Comparison of ENCODE assay signal across 4 cellular contexts in the genomic region with DNA sequence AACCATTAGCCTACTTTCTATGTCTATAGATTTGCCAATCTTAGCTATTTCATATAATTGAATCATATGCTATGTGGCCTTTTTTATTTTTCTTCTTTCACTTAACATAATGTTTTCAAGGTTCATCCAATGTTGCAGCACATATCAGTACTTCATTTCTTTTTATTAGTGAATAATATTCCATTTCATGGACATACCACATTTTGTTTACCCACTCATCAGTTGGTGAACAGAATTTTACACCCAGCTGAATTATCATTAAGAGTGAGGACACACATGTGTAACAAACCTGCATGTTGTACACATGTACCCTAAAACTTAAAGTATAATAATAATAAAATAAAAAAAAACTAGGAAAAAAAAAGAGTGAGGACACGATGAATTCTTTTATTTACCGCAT.
A peak's percentile ranks its signal among the peaks of the same experiment; 100 is the strongest.
TF ChIP-seq lines count a peak whose summit lies in the region.

No MANE protein-coding gene starts in this region.

TF ChIP-seq in SK-N-SH treated with all-trans-retinoic acid at 6 μM for 48 hours, 23 proteins besides CTCF, POLR2A, EP300 and RAD21:
- TF ChIP-seq, protein P1, sequence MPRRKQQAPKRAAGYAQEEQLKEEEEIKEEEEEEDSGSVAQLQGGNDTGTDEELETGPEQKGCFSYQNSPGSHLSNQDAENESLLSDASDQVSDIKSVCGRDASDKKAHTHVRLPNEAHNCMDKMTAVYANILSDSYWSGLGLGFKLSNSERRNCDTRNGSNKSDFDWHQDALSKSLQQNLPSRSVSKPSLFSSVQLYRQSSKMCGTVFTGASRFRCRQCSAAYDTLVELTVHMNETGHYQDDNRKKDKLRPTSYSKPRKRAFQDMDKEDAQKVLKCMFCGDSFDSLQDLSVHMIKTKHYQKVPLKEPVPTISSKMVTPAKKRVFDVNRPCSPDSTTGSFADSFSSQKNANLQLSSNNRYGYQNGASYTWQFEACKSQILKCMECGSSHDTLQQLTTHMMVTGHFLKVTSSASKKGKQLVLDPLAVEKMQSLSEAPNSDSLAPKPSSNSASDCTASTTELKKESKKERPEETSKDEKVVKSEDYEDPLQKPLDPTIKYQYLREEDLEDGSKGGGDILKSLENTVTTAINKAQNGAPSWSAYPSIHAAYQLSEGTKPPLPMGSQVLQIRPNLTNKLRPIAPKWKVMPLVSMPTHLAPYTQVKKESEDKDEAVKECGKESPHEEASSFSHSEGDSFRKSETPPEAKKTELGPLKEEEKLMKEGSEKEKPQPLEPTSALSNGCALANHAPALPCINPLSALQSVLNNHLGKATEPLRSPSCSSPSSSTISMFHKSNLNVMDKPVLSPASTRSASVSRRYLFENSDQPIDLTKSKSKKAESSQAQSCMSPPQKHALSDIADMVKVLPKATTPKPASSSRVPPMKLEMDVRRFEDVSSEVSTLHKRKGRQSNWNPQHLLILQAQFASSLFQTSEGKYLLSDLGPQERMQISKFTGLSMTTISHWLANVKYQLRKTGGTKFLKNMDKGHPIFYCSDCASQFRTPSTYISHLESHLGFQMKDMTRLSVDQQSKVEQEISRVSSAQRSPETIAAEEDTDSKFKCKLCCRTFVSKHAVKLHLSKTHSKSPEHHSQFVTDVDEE (CRISPR knock-in tag; IDR thresholded peaks at IDR 0.05) = no peak
- TF ChIP-seq ZNF8 (CRISPR knock-in tag; IDR thresholded peaks at IDR 0.05) (peak; percentile 97), GLIS3 (CRISPR knock-in tag; IDR thresholded peaks at IDR 0.05) (no peak)

TF ChIP-seq in SK-N-SH, 30 proteins besides CTCF, POLR2A, EP300 and RAD21:
- TF ChIP-seq, protein P2, sequence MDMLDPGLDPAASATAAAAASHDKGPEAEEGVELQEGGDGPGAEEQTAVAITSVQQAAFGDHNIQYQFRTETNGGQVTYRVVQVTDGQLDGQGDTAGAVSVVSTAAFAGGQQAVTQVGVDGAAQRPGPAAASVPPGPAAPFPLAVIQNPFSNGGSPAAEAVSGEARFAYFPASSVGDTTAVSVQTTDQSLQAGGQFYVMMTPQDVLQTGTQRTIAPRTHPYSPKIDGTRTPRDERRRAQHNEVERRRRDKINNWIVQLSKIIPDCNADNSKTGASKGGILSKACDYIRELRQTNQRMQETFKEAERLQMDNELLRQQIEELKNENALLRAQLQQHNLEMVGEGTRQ (IDR thresholded peaks at IDR 0.05; ENCODE audit: borderline replicate concordance, low read depth, low read length) = no peak
- TF ChIP-seq, protein P3, sequence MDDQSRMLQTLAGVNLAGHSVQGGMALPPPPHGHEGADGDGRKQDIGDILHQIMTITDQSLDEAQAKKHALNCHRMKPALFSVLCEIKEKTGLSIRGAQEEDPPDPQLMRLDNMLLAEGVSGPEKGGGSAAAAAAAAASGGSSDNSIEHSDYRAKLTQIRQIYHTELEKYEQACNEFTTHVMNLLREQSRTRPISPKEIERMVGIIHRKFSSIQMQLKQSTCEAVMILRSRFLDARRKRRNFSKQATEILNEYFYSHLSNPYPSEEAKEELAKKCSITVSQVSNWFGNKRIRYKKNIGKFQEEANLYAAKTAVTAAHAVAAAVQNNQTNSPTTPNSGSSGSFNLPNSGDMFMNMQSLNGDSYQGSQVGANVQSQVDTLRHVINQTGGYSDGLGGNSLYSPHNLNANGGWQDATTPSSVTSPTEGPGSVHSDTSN (IDR thresholded peaks at IDR 0.05) = no peak
- TF ChIP-seq MEF2A (IDR thresholded peaks at IDR 0.05; ENCODE audit: borderline replicate concordance, low read depth) (no peak), GABPA (IDR thresholded peaks at IDR 0.05; ENCODE audit: low read depth) (no peak), RCOR1 (IDR thresholded peaks at IDR 0.05; ENCODE audit: low read length) (no peak), NRF1 (IDR thresholded peaks at IDR 0.05; ENCODE audit: low read depth, low read length) (no peak), SIN3A (IDR thresholded peaks at IDR 0.05; ENCODE audit: borderline replicate concordance, low read depth, low read length) (no peak)
- TF ChIP-seq, protein P4, sequence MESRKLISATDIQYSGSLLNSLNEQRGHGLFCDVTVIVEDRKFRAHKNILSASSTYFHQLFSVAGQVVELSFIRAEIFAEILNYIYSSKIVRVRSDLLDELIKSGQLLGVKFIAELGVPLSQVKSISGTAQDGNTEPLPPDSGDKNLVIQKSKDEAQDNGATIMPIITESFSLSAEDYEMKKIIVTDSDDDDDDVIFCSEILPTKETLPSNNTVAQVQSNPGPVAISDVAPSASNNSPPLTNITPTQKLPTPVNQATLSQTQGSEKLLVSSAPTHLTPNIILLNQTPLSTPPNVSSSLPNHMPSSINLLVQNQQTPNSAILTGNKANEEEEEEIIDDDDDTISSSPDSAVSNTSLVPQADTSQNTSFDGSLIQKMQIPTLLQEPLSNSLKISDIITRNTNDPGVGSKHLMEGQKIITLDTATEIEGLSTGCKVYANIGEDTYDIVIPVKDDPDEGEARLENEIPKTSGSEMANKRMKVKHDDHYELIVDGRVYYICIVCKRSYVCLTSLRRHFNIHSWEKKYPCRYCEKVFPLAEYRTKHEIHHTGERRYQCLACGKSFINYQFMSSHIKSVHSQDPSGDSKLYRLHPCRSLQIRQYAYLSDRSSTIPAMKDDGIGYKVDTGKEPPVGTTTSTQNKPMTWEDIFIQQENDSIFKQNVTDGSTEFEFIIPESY (IDR thresholded peaks at IDR 0.05; ENCODE audit: borderline replicate concordance, low read depth) = no peak
- TF ChIP-seq, protein P5, sequence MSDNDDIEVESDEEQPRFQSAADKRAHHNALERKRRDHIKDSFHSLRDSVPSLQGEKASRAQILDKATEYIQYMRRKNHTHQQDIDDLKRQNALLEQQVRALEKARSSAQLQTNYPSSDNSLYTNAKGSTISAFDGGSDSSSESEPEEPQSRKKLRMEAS (IDR thresholded peaks at IDR 0.05; ENCODE audit: low read depth) = no peak
TF ChIP-seq in SK-N-SH: peak in this region for 0.

TF ChIP-seq in A549, 52 proteins besides CTCF, POLR2A, EP300 and RAD21 (continued from another document):
- TF ChIP-seq, protein P2 (IDR thresholded peaks at IDR 0.05) = no peak
- TF ChIP-seq FOXS1 (CRISPR knock-in tag; IDR thresholded peaks at IDR 0.05) (no peak), CBX2 (IDR thresholded peaks at IDR 0.05; ENCODE audit: borderline replicate concordance, low read depth) (no peak), HOXA7 (CRISPR knock-in tag; IDR thresholded peaks at IDR 0.05) (no peak), MAZ (IDR thresholded peaks at IDR 0.05; ENCODE audit: borderline replicate concordance, low read depth, low read length) (no peak), HOXB13 (CRISPR knock-in tag; IDR thresholded peaks at IDR 0.05; ENCODE audit: low read depth) (no peak), KDM5A (IDR thresholded peaks at IDR 0.05) (no peak), HEYL (CRISPR knock-in tag; IDR thresholded peaks at IDR 0.05) (no peak), CHD2 (IDR thresholded peaks at IDR 0.05; ENCODE audit: low read length, partially characterized antibody) (no peak), FOSL2 (IDR thresholded peaks at IDR 0.05) (no peak), FOSL2 (CRISPR knock-in tag; IDR thresholded peaks at IDR 0.05) (no peak), CHD4 (IDR thresholded peaks at IDR 0.05; ENCODE audit: borderline replicate concordance) (no peak)
- TF ChIP-seq, protein P5 (IDR thresholded peaks at IDR 0.05) = no peak

TF ChIP-seq in K562, 482 proteins besides CTCF, POLR2A, EP300 and RAD21 (continued from another document):
- TF ChIP-seq ZNF41 (CRISPR knock-in tag; conservative IDR thresholded peaks at IDR 0.05) = no peak
- no peak for TF ChIP-seq COPS2 (conservative IDR thresholded peaks at IDR 0.05)
- no peak for TF ChIP-seq ZNF274 (IDR thresholded peaks at IDR 0.05; ENCODE audit: borderline replicate concordance, low read depth, low read length)
- no peak for TF ChIP-seq ZBED1 (IDR thresholded peaks at IDR 0.05)
- no peak for TF ChIP-seq TCFL5 (CRISPR knock-in tag; conservative IDR thresholded peaks at IDR 0.05)
- TF ChIP-seq BDP1 (IDR thresholded peaks at IDR 0.05; ENCODE audit: insufficient read depth, insufficient read length) = no peak
- TF ChIP-seq, protein P6, sequence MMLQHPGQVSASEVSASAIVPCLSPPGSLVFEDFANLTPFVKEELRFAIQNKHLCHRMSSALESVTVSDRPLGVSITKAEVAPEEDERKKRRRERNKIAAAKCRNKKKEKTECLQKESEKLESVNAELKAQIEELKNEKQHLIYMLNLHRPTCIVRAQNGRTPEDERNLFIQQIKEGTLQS (IDR thresholded peaks at IDR 0.05) = no peak
- TF ChIP-seq, protein P6 (CRISPR knock-in tag; conservative IDR thresholded peaks at IDR 0.05) = no peak
- TF ChIP-seq ZNF507 (tag; conservative IDR thresholded peaks at IDR 0.05) = no peak
- TF ChIP-seq ZNF253 (CRISPR knock-in tag; conservative IDR thresholded peaks at IDR 0.05) = no peak
- no peak for TF ChIP-seq SMARCA5 (IDR thresholded peaks at IDR 0.05)
- TF ChIP-seq U2AF2 (optimal IDR thresholded peaks at IDR 0.05; ENCODE audit: low read depth, low read length) = no peak
- TF ChIP-seq ZFP1 (CRISPR knock-in tag; IDR thresholded peaks at IDR 0.05) = 0 out of 2 replicates have a peak, but pooled peaks have one; percentile 62
